ENCODE assay signal across 11 cellular contexts in the genomic region with DNA sequence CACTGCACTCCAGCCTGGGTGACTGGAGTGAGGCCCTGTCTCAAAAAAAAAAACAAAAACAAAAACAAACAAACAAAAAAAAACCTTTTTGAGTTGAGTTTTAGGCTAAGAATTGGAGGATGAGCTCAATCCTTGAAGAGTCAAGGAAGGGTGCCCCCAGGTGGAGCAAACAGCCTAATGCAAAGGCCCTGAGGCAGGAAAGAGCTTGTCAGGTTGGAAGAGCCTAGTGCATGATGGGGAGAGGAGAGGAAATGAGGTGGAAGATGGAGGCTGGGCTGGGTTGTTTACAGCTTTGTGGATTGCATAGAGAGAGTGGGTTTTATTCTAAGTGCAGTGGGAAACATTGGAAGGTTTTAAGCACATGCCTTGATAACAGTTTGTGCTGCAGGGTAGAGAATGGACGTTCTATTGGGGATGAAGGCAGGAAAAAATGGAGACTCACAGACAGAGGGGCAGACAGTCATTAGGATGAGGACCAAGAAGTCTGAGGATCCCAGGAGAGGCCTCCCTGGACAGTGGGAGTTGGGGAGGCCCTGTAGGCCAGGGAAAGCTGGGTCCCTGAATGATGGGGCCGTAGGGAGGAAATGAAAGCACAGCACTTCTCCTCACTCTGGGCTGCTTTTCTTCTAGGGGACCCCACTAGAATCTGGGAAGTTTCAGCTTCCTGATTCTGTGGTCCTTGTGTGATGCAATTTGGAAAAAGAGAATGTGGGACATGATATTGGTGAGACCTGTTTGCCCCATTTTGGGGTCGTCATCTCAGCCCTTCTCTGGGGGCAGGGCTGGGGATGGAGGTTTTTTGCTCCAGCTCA. TPM values are rescaled to one million over a fixed set of nuclear protein-coding genes. Genes with fewer than 3 reads are reported as not detected.
DNase-seq lines count a peak whose midpoint lies in the region; FAIRE-seq and TF ChIP-seq lines count a peak whose summit lies in the region.
"Had no signal": no experiment of that assay in that cellular context is flagged by ENCODE, and none has a peak within 500 bp of the region (broad histone marks: within the 10 kb centered on the region; RNA-seq: fewer than 3 reads in every experiment).

No MANE protein-coding gene starts in this region.

- H3K9me3 Mint-ChIP-seq in chondrocyte (ENCODE audit: low read depth), result no peaks in the 10 kb centered on the region

- TF ChIP-seq CTCF in NB4 (IDR thresholded peaks at IDR 0.05; ENCODE audit: low read depth, low read length), result peak; percentile 47
- TF ChIP-seq CTCF in chondrocyte (IDR thresholded peaks at IDR 0.05), result no peak

- H3K4me3 ChIP-seq in NB4 (ENCODE audit: low read depth, low read length), result no peak overlapping the region
- H3K4me3 ChIP-seq: tibial artery had no signal

- no peak overlapping the region for H3K4me3 Mint-ChIP-seq in chondrocyte (ENCODE audit: unreplicated experiment)

- H3K36me3 Mint-ChIP-seq in chondrocyte (ENCODE audit: low read depth), result peaks cover 4% of the 10 kb centered on the region

- DNase-seq in activated effector memory CD4-positive, alpha-beta T cell treated with anti-CD3 and anti-CD28 coated beads, Interleukin-2, amount 50 U/mL, for 16 hours, result peak; percentile 60
- DNase-seq in activated effector memory CD4-positive, alpha-beta T cell treated with Interleukin-2 at 50 U/mL for 16 hours, result no peak
- peak; percentile 60 for DNase-seq in NB4 (ENCODE audit: low read depth)
- peak in 6 of 49 donors; percentile 20 to 51 (median 34) for DNase-seq in substantia nigra (lab: John Stamatoyannopoulos, UW)
- DNase-seq in urothelium cell line (ENCODE audit: low spot score), result no peak
- DNase-seq in LoVo (ENCODE audit: low spot score), result no peak
- no peak for DNase-seq in chondrocyte (ENCODE audit: low spot score)
- DNase-seq: NCI-H2171 had no signal

- H3K27ac ChIP-seq in cingulate gyrus (ENCODE audit: low read depth, low read length) (peak overlapping the region; percentile 54), substantia nigra (ENCODE audit: low read depth, low read length, poor library complexity, severe bottlenecking) (peak overlapping the region; percentile 74)
- H3K27ac ChIP-seq: tibial artery had no signal

- TF ChIP-seq POLR2A in NB4 (IDR thresholded peaks at IDR 0.05; ENCODE audit: extremely low read depth, insufficient read length), result no peak

- no peaks in the 10 kb centered on the region for H3K27me3 Mint-ChIP-seq in chondrocyte (ENCODE audit: low read depth)

- H3K4me1 Mint-ChIP-seq in chondrocyte (ENCODE audit: low read depth), result peaks cover 21% of the 10 kb centered on the region

- no peak for FAIRE-seq in urothelium cell line (lab: Jason Lieb, UNC)
- FAIRE-seq: astrocyte had no signal

- H3K27ac Mint-ChIP-seq in chondrocyte (ENCODE audit: unreplicated experiment), result no peak overlapping the region

RNA-seq across cellular contexts. Expression of a gene that starts 1.9 kb away (rescaled TPM):
- 0.15 to 0.28 TPM (median 0.27 TPM) in 3 replicates for total RNA-seq in chondrocyte

RNA-seq across cellular contexts. Expression of a gene that starts 13.2 kb away (rescaled TPM):
- 706 to 1,018 TPM (median 713 TPM) in 3 replicates for total RNA-seq in chondrocyte

RNA-seq across cellular contexts. Expression of a gene that starts 53.8 kb away (rescaled TPM):
- total RNA-seq in chondrocyte, result 71.3 to 95.0 TPM (median 72.2 TPM) in 3 replicates

RNA-seq across cellular contexts. Expression of a gene that starts 56.0 kb away (rescaled TPM):
- total RNA-seq in chondrocyte, result 26.3 to 30.1 TPM (median 28.7 TPM) in 3 replicates

Comparison
In these comparisons a context has a peak if more than half of its experiments do, and no peak if none do; other contexts are left out.
1. DNase-seq: peak in activated effector memory CD4-positive, alpha-beta T cell treated with anti-CD3 and anti-CD28 coated beads, Interleukin-2, amount 50 U/mL, for 16 hours (single experiment) and NB4 (single experiment); none in activated effector memory CD4-positive, alpha-beta T cell treated with Interleukin-2 at 50 U/mL for 16 hours (single experiment), urothelium cell line (single experiment), LoVo (single experiment) and chondrocyte (single experiment).